Comparison of ENCODE assay signal across 11 cellular contexts in genomic region chr17:27610304-27610676, GRCh38. TPM values are rescaled to one million over a fixed set of nuclear protein-coding genes. Genes with fewer than 3 reads are reported as not detected.
DNase-seq lines count a peak whose midpoint lies in the region; ATAC-seq and TF ChIP-seq lines count a peak whose summit lies in the region.
"Had no signal": no experiment of that assay in that cellular context is flagged by ENCODE, and none has a peak within 500 bp of the region (broad histone marks: within the 10 kb centered on the region; RNA-seq: fewer than 3 reads in every experiment).

No MANE protein-coding gene starts in this region.

- no peak for DNase-seq in DND-41
- no peak for DNase-seq in adrenal gland
- peak in 2 of 3 donors; percentile 29 to 45 for DNase-seq in mucosa of descending colon
- no peak for DNase-seq in uterus
- no peak for DNase-seq in SW480 (ENCODE audit: low spot score)
- no peak for DNase-seq in activated CD8-positive, alpha-beta memory T cell treated with anti-CD3 and anti-CD28 coated beads, Interleukin-2, amount 50 U/mL, for 4 hours
- DNase-seq: DMS79 treated with DMSO at 0.1 percent for 48 hours had no signal

- TF ChIP-seq CTCF in DND-41 (IDR thresholded peaks at IDR 0.05; ENCODE audit: borderline replicate concordance, extremely low read depth, low read length, poor library complexity, severe bottlenecking), result no peak
- TF ChIP-seq CTCF in adrenal gland (IDR thresholded peaks at IDR 0.05), result no peak
- TF ChIP-seq CTCF in mucosa of descending colon (IDR thresholded peaks at IDR 0.05), result no peak
- no peak for TF ChIP-seq CTCF in uterus (IDR thresholded peaks at IDR 0.05)

- H3K4me2 ChIP-seq in DND-41 (ENCODE audit: insufficient read depth, low read length), result no peak overlapping the region
- H3K4me2 ChIP-seq: A549, GM23338 had no signal

- ATAC-seq in DND-41 (ENCODE audit: insufficient read depth, low read depth), result no peak
- peak; percentile 47 for ATAC-seq in mucosa of descending colon

- H3K27me3 ChIP-seq in DND-41 (ENCODE audit: insufficient read depth, low read length, poor library complexity) (no peaks in the 10 kb centered on the region), adrenal gland (no peaks in the 10 kb centered on the region), uterus (no peaks in the 10 kb centered on the region)
- H3K27me3 ChIP-seq: BE2C had no signal

- H3K79me2 ChIP-seq in DND-41 (ENCODE audit: insufficient read depth, low read length), result no peaks in the 10 kb centered on the region

- H3K9me3 ChIP-seq in DND-41 (ENCODE audit: insufficient read depth, low read length, severe bottlenecking) (no peaks in the 10 kb centered on the region), adrenal gland (replicated peaks in 1 of 3) (no peaks in the 10 kb centered on the region), mucosa of descending colon (no peaks in the 10 kb centered on the region), uterus (no peaks in the 10 kb centered on the region)
- H3K9me3 ChIP-seq: A549, BE2C had no signal

- H3K36me3 ChIP-seq in DND-41 (ENCODE audit: insufficient read depth, low read length), result no peaks in the 10 kb centered on the region
- H3K36me3 ChIP-seq in adrenal gland (replicated peaks in 1 of 2), result peaks cover 0 to 60% of the 10 kb centered on the region in 2 donors
- H3K36me3 ChIP-seq in mucosa of descending colon (ENCODE audit: low read depth), result no peaks in the 10 kb centered on the region
- no peaks in the 10 kb centered on the region for H3K36me3 ChIP-seq in uterus
- H3K36me3 ChIP-seq: BE2C had no signal

- 70 to 87% (median 71%) methylated on average over 3 to 4 of the region's 4 CpGs for WGBS in adrenal gland, 4 donors

- H3K4me1 ChIP-seq in DND-41 (ENCODE audit: insufficient read depth, low read length), result peaks cover 4% of the 10 kb centered on the region
- peaks cover 15 to 34% of the 10 kb centered on the region in 2 donors for H3K4me1 ChIP-seq in adrenal gland (replicated peaks in 1 of 2)
- peaks cover 13% of the 10 kb centered on the region for H3K4me1 ChIP-seq in mucosa of descending colon (ENCODE audit: low read depth)
- peaks cover 0 to 16% of the 10 kb centered on the region in 2 donors for H3K4me1 ChIP-seq in uterus
- H3K4me1 ChIP-seq: BE2C had no signal

- TF ChIP-seq POLR2A in adrenal gland (IDR thresholded peaks at IDR 0.05) (no peak), uterus (IDR thresholded peaks at IDR 0.05) (no peak)

- peak overlapping the region; percentile 37; the same call in 1 of the 2 replicates for H3K27ac ChIP-seq in DND-41 (ENCODE audit: low read length)
- peak overlapping the region in 3 of 5 donors; percentile 33 to 60 (median 33) for H3K27ac ChIP-seq in adrenal gland
- peak overlapping the region; percentile 70 to 81 for H3K27ac ChIP-seq in uterus
- H3K27ac ChIP-seq: A549, C4-2B had no signal

- H3K4me3 ChIP-seq in DND-41 (ENCODE audit: low read depth in 1 of 2, low read length in 2 of 2) (no peak overlapping the region), adrenal gland (no peak overlapping the region), mucosa of descending colon (no peak overlapping the region), uterus (no peak overlapping the region)
- H3K4me3 ChIP-seq: A549, GM23338 had no signal

- intact Hi-C loops in adrenal gland (cut with DNase I) (loop anchor here (2.0 to 5.0 kb wide), 2 partner anchors 41 to 147 kb away; no protein-coding TSS in a partner anchor), mucosa of descending colon (cut with DNase I, micrococcal nuclease) (no loop called here), uterus (cut with DNase I; ENCODE audit: low total_unique reads) (no loop called here)

- H4K20me1 ChIP-seq in DND-41 (ENCODE audit: insufficient read depth, low read length), result no peaks in the 10 kb centered on the region

- H2AFZ ChIP-seq in DND-41 (ENCODE audit: low read depth, low read length), result no peak overlapping the region
- H2AFZ ChIP-seq: GM23338 had no signal

- H3K9ac ChIP-seq in DND-41 (ENCODE audit: low read depth, low read length), result no peak overlapping the region

RNA-seq across cellular contexts. Expression of gene LGALS9, which starts 20.7 kb away (rescaled TPM):
- total RNA-seq in adrenal gland (10 to 100 TPM; 22.0 to 87.7 (median 50.8) TPM), mucosa of descending colon (100 to 1,000 TPM; 217 to 573 (median 482) TPM), uterus (10 to 100 TPM in 3 of 4 donors, not detected in 1; 14.4 to 31.8 (median 15.2) TPM)
- 10 to 100 TPM; 33.8 to 74.3 (median 39.0) TPM for polyA plus RNA-seq in adrenal gland

Comparison
In these comparisons a context has a peak if more than half of its experiments do, and no peak if none do; other contexts are left out.
1. DNase-seq: peak in mucosa of descending colon (2 of 3); none in DND-41 (single experiment), adrenal gland (0 of 7), uterus (0 of 2), SW480 (single experiment) and activated CD8-positive, alpha-beta memory T cell treated with anti-CD3 and anti-CD28 coated beads, Interleukin-2, amount 50 U/mL, for 4 hours (single experiment).
2. intact Hi-C loops: an anchor here in adrenal gland (2.0 to 5.0 kb wide); none called in mucosa of descending colon and uterus.
3. Peak in every context shown above with its lines, with median percentiles within 50 percentile points of each other: H3K27ac ChIP-seq.